In genomic region chr7:108326938-108327337, GRCh38 we compare ENCODE assay signal across 15 cellular contexts.
"Had no signal": no experiment of that assay in that cellular context is flagged by ENCODE, and none has a peak within 500 bp of the region (broad histone marks: within the 10 kb centered on the region; RNA-seq: fewer than 3 reads in every experiment).

No MANE protein-coding gene starts in this region.

- H3K27ac ChIP-seq: coronary artery, hepatocyte, thoracic aorta had no signal

- DNase-seq: activated CD4-positive, alpha-beta T cell treated with anti-CD3 and anti-CD28 coated beads for 36 hours; activated CD8-positive, alpha-beta memory T cell treated with anti-CD3 and anti-CD28 coated beads, Interleukin-2, amount 50 U/mL, for 48 hours; activated CD8-positive, alpha-beta T cell treated with anti-CD3 and anti-CD28 coated beads, Interleukin-2, amount 10 ng/mL, durations not matched to agents 7 days and 5 days; activated naive CD4-positive, alpha-beta T cell; caudate nucleus; effector memory CD4-positive, alpha-beta T cell; erythroblast; kidney glomerular epithelial cell; retina; stimulated activated CD4-positive, alpha-beta T cell treated with anti-CD3 and anti-CD28 coated beads, Interleukin-15, amount 100 ng/mL, for 24 hours; stimulated activated CD4-positive, alpha-beta T cell treated with anti-CD3 and anti-CD28 coated beads, Interleukin-4, amount 100 ng/mL, for 24 hours had no signal

- H3K4me3 ChIP-seq: coronary artery, hepatocyte, thoracic aorta had no signal

- H3K9me3 Mint-ChIP-seq: stimulated activated naive CD8-positive, alpha-beta T cell treated with anti-CD3 and anti-CD28 coated beads, Interleukin-15, Interleukin-2, amounts not matched to agents 100 ng/mL and 50 ng/mL, for 24 hours had no signal

- H3K27me3 ChIP-seq: hepatocyte had no signal

- H3K9me3 ChIP-seq: thoracic aorta had no signal

- H3K27ac Mint-ChIP-seq: activated CD4-positive, alpha-beta T cell treated with anti-CD3 and anti-CD28 coated beads for 36 hours; activated CD8-positive, alpha-beta T cell treated with anti-CD3 and anti-CD28 coated beads, Interleukin-2, amount 10 ng/mL, durations not matched to agents 7 days and 5 days; stimulated activated naive CD8-positive, alpha-beta T cell treated with anti-CD3 and anti-CD28 coated beads, Interleukin-15, Interleukin-2, amounts not matched to agents 100 ng/mL and 50 ng/mL, for 24 hours had no signal

- ATAC-seq: activated CD4-positive, alpha-beta T cell treated with anti-CD3 and anti-CD28 coated beads for 36 hours; activated CD8-positive, alpha-beta T cell treated with anti-CD3 and anti-CD28 coated beads, Interleukin-2, amount 10 ng/mL, durations not matched to agents 7 days and 5 days had no signal

- H3K4me3 Mint-ChIP-seq: activated CD4-positive, alpha-beta T cell treated with anti-CD3 and anti-CD28 coated beads for 36 hours; activated CD8-positive, alpha-beta T cell treated with anti-CD3 and anti-CD28 coated beads, Interleukin-2, amount 10 ng/mL, durations not matched to agents 7 days and 5 days; stimulated activated naive CD8-positive, alpha-beta T cell treated with anti-CD3 and anti-CD28 coated beads, Interleukin-15, Interleukin-2, amounts not matched to agents 100 ng/mL and 50 ng/mL, for 24 hours had no signal

- H3K36me3 ChIP-seq: thoracic aorta had no signal

- H3K79me2 ChIP-seq: hepatocyte had no signal

- H3K27me3 Mint-ChIP-seq: activated CD4-positive, alpha-beta T cell treated with anti-CD3 and anti-CD28 coated beads for 36 hours; stimulated activated naive CD8-positive, alpha-beta T cell treated with anti-CD3 and anti-CD28 coated beads, Interleukin-15, Interleukin-2, amounts not matched to agents 100 ng/mL and 50 ng/mL, for 24 hours had no signal

- H3K4me1 Mint-ChIP-seq: activated CD4-positive, alpha-beta T cell treated with anti-CD3 and anti-CD28 coated beads for 36 hours had no signal

- H2AFZ ChIP-seq: hepatocyte had no signal
